ENCODE assay signal across 12 cellular contexts in genomic region chr1:68269637-68270430, GRCh38. TPM values are rescaled to one million over a fixed set of nuclear protein-coding genes. Genes with fewer than 3 reads are reported as not detected.
DNase-seq lines count a peak whose midpoint lies in the region; FAIRE-seq and TF ChIP-seq lines count a peak whose summit lies in the region.
"Had no signal": no experiment of that assay in that cellular context is flagged by ENCODE, and none has a peak within 500 bp of the region (broad histone marks: within the 10 kb centered on the region; RNA-seq: fewer than 3 reads in every experiment).

No MANE protein-coding gene starts in this region.

- CTCF ChIA-PET in H1 (lab: Charles Lee; ENCODE audit: partially characterized antibody), result interaction anchor here (0.6 to 0.7 kb wide), 5 partner anchors 31 to 915 kb away, joined by 3 to 5 read pairs (median 4); no protein-coding TSS in a partner anchor

- H3K4me1 ChIP-seq in H1 (replicated peaks in 1 of 4; ENCODE audit: control insufficient read depth in 3 of 4, insufficient read depth in 4 of 4, low read length in 3 of 4) (no peaks in the 10 kb centered on the region), mesenchymal stem cell (ENCODE audit: control insufficient read depth, insufficient read depth, low read depth, low read length) (peaks cover 2% of the 10 kb centered on the region)

- TF ChIP-seq RAD21 in H1 (IDR thresholded peaks at IDR 0.05 in 1 of 2, conservative IDR thresholded peaks at IDR 0.05 in 1 of 2; ENCODE audit: low read depth in 2 of 2, low read length in 2 of 2), result no peak

- H3K27ac ChIP-seq in H1 (ENCODE audit: low read depth, low read length), result no peak overlapping the region
- no peak overlapping the region for H3K27ac ChIP-seq in mesenchymal stem cell (ENCODE audit: low read length, poor library complexity, severe bottlenecking)

- no peak overlapping the region for H4K91ac ChIP-seq in H1 (replicated peaks; ENCODE audit: insufficient read length, low read length)
- no peak overlapping the region for H4K91ac ChIP-seq in mesenchymal stem cell (ENCODE audit: low read length)

- no peaks in the 10 kb centered on the region for H3K79me2 ChIP-seq in H1 (ENCODE audit: control insufficient read depth in 1 of 2, insufficient read depth in 2 of 2, low read length in 2 of 2)

- no peak for TF ChIP-seq EP300 in H1 (IDR thresholded peaks at IDR 0.05; ENCODE audit: borderline replicate concordance in 1 of 2, low read depth in 2 of 2, low read length in 2 of 2)

- H3K27me3 ChIP-seq in H1 (replicated peaks in 1 of 4; ENCODE audit: control insufficient read depth in 3 of 4, extremely low read depth in 1 of 4, insufficient read depth in 3 of 4, low read length in 3 of 4), result peaks cover 11 to 19% (median 13%) of the 10 kb centered on the region in 4 experiments
- no peaks in the 10 kb centered on the region for H3K27me3 ChIP-seq in mesenchymal stem cell (ENCODE audit: control insufficient read depth in 1 of 2, insufficient read depth in 1 of 2, low read length in 2 of 2)

- no peak overlapping the region for H3K9ac ChIP-seq in H1 (replicated peaks in 1 of 4; ENCODE audit: extremely low read depth in 1 of 4, low read depth in 3 of 4, low read length in 3 of 4)
- H3K9ac ChIP-seq in mesenchymal stem cell (ENCODE audit: low read length), result no peak overlapping the region

- DNase-seq in ELR (ENCODE audit: low read depth), result peak; percentile 75
- DNase-seq in NCI-H460 (ENCODE audit: extremely low read depth, low read depth), result peak; percentile 3
- no peak for DNase-seq in H1 (ENCODE audit: low read depth in 1 of 2, low spot score in 2 of 2)
- peak; percentile 28 for DNase-seq in mesenchymal stem cell
- DNase-seq in activated CD4-positive, alpha-beta T cell treated with anti-CD3 and anti-CD28 coated beads, Interleukin-2, amount 50 U/mL, for 48 hours, result no peak
- DNase-seq in frontal cortex (ENCODE audit: low spot score in 2 of 2), result no peak
- no peak for DNase-seq in activated CD4-positive, alpha-beta T cell treated with anti-CD3 and anti-CD28 coated beads, Interleukin-2, amount 50 U/mL, for 4 hours
- DNase-seq in NCI-H2107 (lab: John Stamatoyannopoulos, UW), result no peak
- DNase-seq: activated CD4-positive, CD25-positive, alpha-beta regulatory T cell treated with anti-CD3 and anti-CD28 coated beads, Interleukin-2, amount 50 U/mL, for 72 hours; kidney; NCI-H774 had no signal

- POLR2A ChIA-PET in H1 (lab: Charles Lee; ENCODE audit: partially characterized antibody), result interaction anchor here (0.7 kb wide), 1 partner anchor 9 kb away, joined by 3 read pairs; no protein-coding TSS in a partner anchor

- H2AK5ac ChIP-seq in H1 (ENCODE audit: low read depth, low read length), result no peak overlapping the region
- no peak overlapping the region for H2AK5ac ChIP-seq in mesenchymal stem cell (ENCODE audit: low read length, severe bottlenecking)

- H3K14ac ChIP-seq in H1 (ENCODE audit: insufficient read length), result no peak overlapping the region
- H3K14ac ChIP-seq in mesenchymal stem cell (ENCODE audit: low read length in 2 of 2), result no peak overlapping the region

- no peak for TF ChIP-seq CTCF in H1 (IDR thresholded peaks at IDR 0.05; ENCODE audit: control extremely low read depth in 1 of 3, insufficient read depth in 1 of 3, low read depth in 1 of 3, low read length in 3 of 3)

- H3K79me1 ChIP-seq in H1 (ENCODE audit: low read depth, low read length) (no peaks in the 10 kb centered on the region), mesenchymal stem cell (replicated peaks; ENCODE audit: low read length, poor library complexity, severe bottlenecking) (no peaks in the 10 kb centered on the region)

- H4K20me1 ChIP-seq in H1 (replicated peaks in 1 of 2; ENCODE audit: control insufficient read depth in 1 of 2, insufficient read depth in 2 of 2, low read length in 2 of 2), result no peaks in the 10 kb centered on the region

- H2BK120ac ChIP-seq in H1 (replicated peaks; ENCODE audit: low read depth, low read length), result no peak overlapping the region
- peak overlapping the region; percentile 58 for H2BK120ac ChIP-seq in mesenchymal stem cell (ENCODE audit: low read depth, low read length)

- H4K5ac ChIP-seq in H1 (ENCODE audit: insufficient read length, low read depth, low read length), result no peak overlapping the region

- 83% methylated on average over 3 of the region's 3 CpGs; no CpG with 5 or more reads in 1 of the 2 experiments for WGBS in H1 (ENCODE audit: extremely low coverage in 1 of 2, insufficient coverage in 1 of 2, insufficient read length in 1 of 2, insufficient replicate concordance in 2 of 2, low coverage in 1 of 2, low lambda C conversion rate in 2 of 2, missing lambda C conversion rate in 1 of 2), 2 experiments
- WGBS in mesenchymal stem cell, result no CpG with 5 or more reads among the region's 3 CpGs

- H3K18ac ChIP-seq in H1 (ENCODE audit: extremely low read depth, low read length) (no peak overlapping the region), mesenchymal stem cell (ENCODE audit: low read depth in 1 of 2, low read length in 2 of 2) (no peak overlapping the region)

- H2BK15ac ChIP-seq in H1 (ENCODE audit: low read length) (no peak overlapping the region), mesenchymal stem cell (ENCODE audit: low read depth, poor library complexity, severe bottlenecking) (no peak overlapping the region)

- H3K4me2 ChIP-seq in H1 (ENCODE audit: insufficient read depth in 1 of 2, low read depth in 2 of 2, low read length in 2 of 2), result no peak overlapping the region
- H3K4me2 ChIP-seq in mesenchymal stem cell (ENCODE audit: low read length, poor library complexity, severe bottlenecking), result peak overlapping the region; percentile 46

- H3K23me2 ChIP-seq in H1 (ENCODE audit: low read depth, low read length), result no peaks in the 10 kb centered on the region

- no peaks in the 10 kb centered on the region for H3K9me3 ChIP-seq in H1 (ENCODE audit: insufficient read depth in 2 of 2, low read depth in 1 of 2, low read length in 1 of 2)
- no peaks in the 10 kb centered on the region for H3K9me3 ChIP-seq in mesenchymal stem cell (ENCODE audit: control insufficient read depth, low read length)

- H2BK12ac ChIP-seq in H1 (ENCODE audit: low read depth, low read length) (no peak overlapping the region), mesenchymal stem cell (ENCODE audit: low read length in 2 of 2) (no peak overlapping the region)

- H2AFZ ChIP-seq in H1 (ENCODE audit: low read length) (no peak overlapping the region), mesenchymal stem cell (ENCODE audit: low read depth, low read length) (no peak overlapping the region)

- no peak overlapping the region for H2BK5ac ChIP-seq in H1 (ENCODE audit: low read depth, low read length)
- H2BK5ac ChIP-seq in mesenchymal stem cell (ENCODE audit: low read depth, low read length, poor library complexity, severe bottlenecking), result no peak overlapping the region

- H3K4ac ChIP-seq in H1 (replicated peaks; ENCODE audit: insufficient read length, low read depth, low read length), result no peak overlapping the region
- H3K4ac ChIP-seq in mesenchymal stem cell (ENCODE audit: low read depth in 1 of 2, low read length in 2 of 2), result peak overlapping the region in 1 of 2 experiments; percentile 60

- H3K36me3 ChIP-seq in H1 (ENCODE audit: control insufficient read depth in 2 of 4, insufficient read depth in 4 of 4, low read length in 3 of 4) (no peaks in the 10 kb centered on the region), mesenchymal stem cell (ENCODE audit: control insufficient read depth in 1 of 2, insufficient read depth in 2 of 2, low read depth in 1 of 2, low read length in 2 of 2) (no peaks in the 10 kb centered on the region)

- H3K23ac ChIP-seq in H1 (ENCODE audit: insufficient read length) (no peak overlapping the region), mesenchymal stem cell (ENCODE audit: low read length in 2 of 2) (no peak overlapping the region)

- no peak overlapping the region for H4K8ac ChIP-seq in H1 (ENCODE audit: extremely low read depth, insufficient read depth, low read length)
- no peak overlapping the region for H4K8ac ChIP-seq in mesenchymal stem cell (ENCODE audit: low read length)

- H2BK20ac ChIP-seq in H1 (ENCODE audit: low read length), result no peak overlapping the region

- TF ChIP-seq POLR2A in H1 (IDR thresholded peaks at IDR 0.05; ENCODE audit: control extremely low read depth in 1 of 2, low read depth in 2 of 2, low read length in 2 of 2), result no peak

- H3K4me3 ChIP-seq in H1 (ENCODE audit: extremely low read depth in 1 of 4, insufficient read depth in 2 of 4, low read depth in 3 of 4, low read length in 4 of 4) (no peak overlapping the region), mesenchymal stem cell (ENCODE audit: insufficient read depth in 1 of 2, low read depth in 1 of 2, low read length in 2 of 2) (no peak overlapping the region)

- no peak overlapping the region for H3K56ac ChIP-seq in H1 (replicated peaks; ENCODE audit: insufficient read length, low read depth, low read length)

- FAIRE-seq in H1 (lab: Jason Lieb, UNC) (no peak), frontal cortex (lab: Jason Lieb, UNC) (no peak)
- FAIRE-seq: kidney had no signal

TF ChIP-seq in H1, 55 proteins besides CTCF, POLR2A, EP300 and RAD21:
- TF ChIP-seq JUND (IDR thresholded peaks at IDR 0.05; ENCODE audit: low read length) (peak; percentile 72), GABPA (IDR thresholded peaks at IDR 0.05; ENCODE audit: borderline replicate concordance, insufficient read depth, low read length) (no peak), TEAD4 (IDR thresholded peaks at IDR 0.05; ENCODE audit: low read depth, low read length) (peak; percentile 80)

RNA-seq across cellular contexts. Expression of gene WLS, which starts 37.5 kb away (rescaled TPM):
- 21.7 and 27.3 TPM in 2 replicates for total RNA-seq in NCI-H460 (2014; rRNA removed; shearing (Covaris generic))
- polyA plus RNA-seq in NCI-H460 (2014; cell fraction: nucleus; rRNA removed), result 18.6 and 30.4 TPM in 2 replicates
- 1.6 and 2.7 TPM in 2 replicates for total RNA-seq in H1 (2021; fragmentation: NEBNext Ultra II Directional; extraction: Animal tissue kit (Norgen Biotek cat#: 25700))
- polyA plus RNA-seq in H1 (2011; rRNA removed), result 1.2 and 1.6 TPM in 2 replicates
- polyA plus RNA-seq in H1 (2011; cell fraction: cytosol; rRNA removed), result 1.7 TPM
- polyA plus RNA-seq in H1 (2011; cell fraction: nucleus; rRNA removed), result 2.7 TPM
- 2.1 to 6.4 TPM (median 2.4 TPM) in 4 replicates for polyA plus RNA-seq in H1 (2012, experiment 1 of 2)
- polyA plus RNA-seq in H1 (2012, experiment 2 of 2), result 0.84 TPM
- 5.5 TPM for polyA plus RNA-seq in H1 (2013, experiment 1 of 2)
- polyA plus RNA-seq in H1 (2013, experiment 2 of 2), result 4.1 TPM
- polyA minus RNA-seq in H1 (2011; rRNA and poly(A)+ RNA removed), result 3.8 and 4.1 TPM in 2 replicates
- polyA minus RNA-seq in H1 (2011; cell fraction: cytosol; rRNA and poly(A)+ RNA removed), result 1.6 TPM
- 4.9 TPM for polyA minus RNA-seq in H1 (2011; cell fraction: nucleus; rRNA and poly(A)+ RNA removed)
- polyA plus RNA-seq in mesenchymal stem cell (2013, experiment 1 of 2), result 349 TPM
- polyA plus RNA-seq in mesenchymal stem cell (2013, experiment 2 of 2), result 359 TPM
- total RNA-seq in frontal cortex, result 28.1 TPM
- total RNA-seq: natural killer cell treated with Interleukin-12 subunit alpha and Interleukin-12 subunit beta and Interleukin-15 and Interleukin-18, amount 100 ng/mL, for 72 hours had no signal

Comparison
In these comparisons a context has a peak if more than half of its experiments do, and no peak if none do; other contexts are left out.
1. DNase-seq: peak in ELR (single experiment), NCI-H460 (single experiment) and mesenchymal stem cell (single experiment); none in H1 (0 of 2), activated CD4-positive, alpha-beta T cell treated with anti-CD3 and anti-CD28 coated beads, Interleukin-2, amount 50 U/mL, for 48 hours (0 of 2), frontal cortex (0 of 2), activated CD4-positive, alpha-beta T cell treated with anti-CD3 and anti-CD28 coated beads, Interleukin-2, amount 50 U/mL, for 4 hours (0 of 2) and NCI-H2107 (single experiment).